17 cellular contexts compared by ENCODE assay signal in the genomic region with DNA sequence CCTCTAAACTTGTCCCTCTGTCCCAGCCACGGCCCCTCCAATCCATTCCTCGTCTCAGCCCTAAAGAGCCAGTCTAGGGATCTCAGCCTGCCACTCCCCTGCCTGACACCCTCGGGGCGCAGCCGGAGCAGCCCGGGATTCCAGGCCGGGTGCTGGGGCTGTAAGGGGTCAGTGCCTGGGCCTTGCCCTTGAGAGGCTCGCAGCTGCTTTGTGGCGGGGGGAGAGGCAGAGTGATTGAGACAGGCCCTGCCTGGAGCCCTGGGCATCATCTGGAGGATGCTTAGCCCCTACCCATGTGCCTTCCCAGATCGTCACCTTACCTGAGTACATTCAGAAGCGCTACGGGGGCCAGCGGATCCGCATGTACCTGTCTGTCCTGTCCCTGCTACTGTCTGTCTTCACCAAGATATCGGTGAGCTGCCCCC. TPM values are rescaled to one million over a fixed set of nuclear protein-coding genes. Genes with fewer than 3 reads are reported as not detected.
"Had no signal": no experiment of that assay in that cellular context is flagged by ENCODE, and none has a peak within 500 bp of the region (broad histone marks: within the 10 kb centered on the region; RNA-seq: fewer than 3 reads in every experiment).

No MANE protein-coding gene starts in this region.

- H3K4me1 ChIP-seq: foreskin keratinocyte, left ventricle myocardium inferior had no signal

- H3K9me3 Mint-ChIP-seq: activated CD4-positive, alpha-beta memory T cell treated with anti-CD3 and anti-CD28 coated beads, Interleukin-2, amount 10 ng/mL, durations not matched to agents 7 days and 5 days; activated naive CD4-positive, alpha-beta T cell treated with anti-CD3 and anti-CD28 coated beads for 36 hours; nephron progenitor cell; stimulated activated naive CD8-positive, alpha-beta T cell treated with anti-CD3 and anti-CD28 coated beads, Interleukin-15, Interleukin-2, amounts not matched to agents 100 ng/mL and 50 ng/mL, for 24 hours had no signal

- FAIRE-seq: colon, islet of Langerhans, TTC549 had no signal

- H3K4me3 Mint-ChIP-seq: activated CD4-positive, alpha-beta memory T cell treated with anti-CD3 and anti-CD28 coated beads, Interleukin-2, amount 10 ng/mL, durations not matched to agents 7 days and 5 days; activated naive CD4-positive, alpha-beta T cell treated with anti-CD3 and anti-CD28 coated beads for 36 hours; nephron progenitor cell; stimulated activated naive CD8-positive, alpha-beta T cell treated with anti-CD3 and anti-CD28 coated beads, Interleukin-15, Interleukin-2, amounts not matched to agents 100 ng/mL and 50 ng/mL, for 24 hours had no signal

- H3K27me3 ChIP-seq: cardiac muscle cell, esophagus squamous epithelium, foreskin keratinocyte, heart left ventricle, uterus had no signal

- DNase-seq: esophagus squamous epithelium, foreskin keratinocyte had no signal

- H3K36me3 ChIP-seq: cardiac muscle cell, esophagus squamous epithelium, heart left ventricle, left ventricle myocardium inferior, thoracic aorta, uterus had no signal

- H3K27me3 Mint-ChIP-seq: stimulated activated naive CD8-positive, alpha-beta T cell treated with anti-CD3 and anti-CD28 coated beads, Interleukin-15, Interleukin-2, amounts not matched to agents 100 ng/mL and 50 ng/mL, for 24 hours had no signal

- H3K27ac ChIP-seq: cardiac muscle cell, esophagus squamous epithelium, foreskin keratinocyte, heart left ventricle, left ventricle myocardium inferior, thoracic aorta, uterus had no signal

- H3K27ac Mint-ChIP-seq: activated CD4-positive, alpha-beta memory T cell treated with anti-CD3 and anti-CD28 coated beads, Interleukin-2, amount 10 ng/mL, durations not matched to agents 7 days and 5 days; activated naive CD4-positive, alpha-beta T cell treated with anti-CD3 and anti-CD28 coated beads for 36 hours; stimulated activated naive CD8-positive, alpha-beta T cell treated with anti-CD3 and anti-CD28 coated beads, Interleukin-15, Interleukin-2, amounts not matched to agents 100 ng/mL and 50 ng/mL, for 24 hours had no signal

- H3K9me3 ChIP-seq: esophagus squamous epithelium, heart left ventricle, left ventricle myocardium inferior, thoracic aorta, uterus had no signal

- H3K4me3 ChIP-seq: cardiac muscle cell, esophagus squamous epithelium, heart left ventricle, left ventricle myocardium inferior, thoracic aorta, uterus had no signal

RNA-seq across cellular contexts. Expression of gene SLC5A10, which starts 8.3 kb away (rescaled TPM):
- total RNA-seq: activated CD4-positive, alpha-beta memory T cell treated with anti-CD3 and anti-CD28 coated beads, Interleukin-2, amount 10 ng/mL, durations not matched to agents 7 days and 5 days; activated naive CD4-positive, alpha-beta T cell treated with anti-CD3 and anti-CD28 coated beads for 36 hours; foreskin keratinocyte; left ventricle myocardium inferior; mesenteric fat pad; osteocyte; T-helper 1 cell treated with Interleukin-12 subunit alpha and Interleukin-12 subunit beta and Interleukin-4 antibody, amounts not matched to agents 30 ng/mL and 1 ng/mL, for 36 hours; thoracic aorta; uterus had no signal
- polyA plus RNA-seq: cardiac muscle cell had no signal
